In the genomic region with DNA sequence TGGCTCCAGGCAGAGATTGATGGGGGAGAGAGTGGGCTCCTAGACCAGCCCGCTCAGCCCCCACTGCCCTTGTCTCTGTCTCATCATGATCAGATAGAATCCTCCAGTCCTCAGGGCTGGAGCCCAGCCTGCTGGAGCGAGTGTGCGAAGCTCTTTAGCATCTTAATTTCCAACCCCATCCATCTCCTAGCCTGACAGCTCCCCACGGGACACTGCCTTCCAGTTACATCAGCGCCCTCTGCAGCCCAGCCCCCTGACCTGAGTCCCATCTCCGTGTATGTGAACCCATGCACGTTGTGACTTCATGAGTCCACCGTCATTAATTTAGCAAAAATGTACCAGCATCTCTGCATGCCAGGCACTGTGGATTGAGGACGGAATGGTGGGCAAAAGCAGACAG, we compare ENCODE assay signal across 12 cellular contexts. TPM values are rescaled to one million over a fixed set of nuclear protein-coding genes. Genes with fewer than 3 reads are reported as not detected.
DNase-seq lines count a peak whose midpoint lies in the region; ATAC-seq and TF ChIP-seq lines count a peak whose summit lies in the region.
"Had no signal": no experiment of that assay in that cellular context is flagged by ENCODE, and none has a peak within 500 bp of the region (broad histone marks: within the 10 kb centered on the region; RNA-seq: fewer than 3 reads in every experiment).

No MANE protein-coding gene starts in this region.

- intact Hi-C loops in activated CD8-positive, alpha-beta T cell treated with anti-CD3 and anti-CD28 coated beads for 36 hours (cut with micrococcal nuclease), result no loop called here
- intact Hi-C loops in spleen (cut with DNase I; ENCODE audit: low total_unique reads), result loop anchor here (10.0 kb wide), 1 partner anchor 305 kb away; the partner anchor contains the start of gene YPEL4

- TF ChIP-seq CTCF in activated CD8-positive, alpha-beta T cell treated with anti-CD3 and anti-CD28 coated beads for 36 hours (IDR thresholded peaks at IDR 0.05), result no peak
- TF ChIP-seq CTCF in foreskin keratinocyte (conservative IDR thresholded peaks at IDR 0.05) (peak; percentile 62), spleen (IDR thresholded peaks at IDR 0.05 in 8 of 11, conservative IDR thresholded peaks at IDR 0.05 in 3 of 11) (no peak)

- ATAC-seq in activated CD8-positive, alpha-beta T cell treated with anti-CD3 and anti-CD28 coated beads for 36 hours, result no peak
- ATAC-seq in activated CD8-positive, alpha-beta T cell treated with anti-CD3 and anti-CD28 coated beads, Interleukin-2, amount 10 ng/mL, durations not matched to agents 7 days and 5 days, result no peak
- peak; percentile 15 for ATAC-seq in foreskin keratinocyte
- no peak for ATAC-seq in HG03039 (IDR thresholded peaks at IDR 0.05; ENCODE audit: unreplicated experiment)
- ATAC-seq: right cardiac atrium had no signal

- H3K9me3 Mint-ChIP-seq in activated CD8-positive, alpha-beta T cell treated with anti-CD3 and anti-CD28 coated beads for 36 hours, result no peaks in the 10 kb centered on the region
- H3K9me3 Mint-ChIP-seq in activated CD8-positive, alpha-beta T cell treated with anti-CD3 and anti-CD28 coated beads, Interleukin-2, amount 10 ng/mL, durations not matched to agents 7 days and 5 days (ENCODE audit: insufficient read depth), result no peaks in the 10 kb centered on the region

- H3K36me3 Mint-ChIP-seq in activated CD8-positive, alpha-beta T cell treated with anti-CD3 and anti-CD28 coated beads for 36 hours (ENCODE audit: low read depth), result peaks cover 3% of the 10 kb centered on the region
- no peaks in the 10 kb centered on the region for H3K36me3 Mint-ChIP-seq in activated CD8-positive, alpha-beta T cell treated with anti-CD3 and anti-CD28 coated beads, Interleukin-2, amount 10 ng/mL, durations not matched to agents 7 days and 5 days (ENCODE audit: low read depth)

- no peaks in the 10 kb centered on the region for H3K9me3 ChIP-seq in spleen
- H3K9me3 ChIP-seq in effector memory CD4-positive, alpha-beta T cell (ENCODE audit: control insufficient read depth, low read length), result no peaks in the 10 kb centered on the region
- H3K9me3 ChIP-seq: BLaER1 had no signal

- POLR2A ChIA-PET in activated CD8-positive, alpha-beta T cell treated with anti-CD3 and anti-CD28 coated beads for 36 hours (lab: Charles Lee), result no interaction called here
- POLR2A ChIA-PET in activated CD8-positive, alpha-beta T cell treated with anti-CD3 and anti-CD28 coated beads, Interleukin-2, amount 10 ng/mL, durations not matched to agents 7 days and 5 days (lab: Charles Lee), result no interaction called here

- no peak overlapping the region for H3K4me3 ChIP-seq in spleen
- no peak overlapping the region for H3K4me3 ChIP-seq in effector memory CD4-positive, alpha-beta T cell (ENCODE audit: insufficient read depth, low read depth, low read length, poor library complexity, severe bottlenecking)
- H3K4me3 ChIP-seq: BLaER1 had no signal

- no peak for TF ChIP-seq POLR2A in spleen (IDR thresholded peaks at IDR 0.05)

- peak; percentile 50 for DNase-seq in activated CD8-positive, alpha-beta T cell treated with anti-CD3 and anti-CD28 coated beads for 36 hours
- no peak for DNase-seq in activated CD8-positive, alpha-beta T cell treated with anti-CD3 and anti-CD28 coated beads, Interleukin-2, amount 10 ng/mL, durations not matched to agents 7 days and 5 days
- DNase-seq in NCI-H82 (lab: John Stamatoyannopoulos, UW), result peak; percentile 91
- DNase-seq in foreskin keratinocyte, result no peak
- peak; percentile 59 for DNase-seq in spleen
- DNase-seq in effector memory CD4-positive, alpha-beta T cell, result no peak
- DNase-seq in dedifferentiated amniotic fluid mesenchymal stem cell (ENCODE audit: extremely low spot score), result no peak
- DNase-seq: amygdala, NCI-H2029, right cardiac atrium had no signal

- H3K27ac Mint-ChIP-seq in activated CD8-positive, alpha-beta T cell treated with anti-CD3 and anti-CD28 coated beads for 36 hours, result no peak overlapping the region
- no peak overlapping the region for H3K27ac Mint-ChIP-seq in activated CD8-positive, alpha-beta T cell treated with anti-CD3 and anti-CD28 coated beads, Interleukin-2, amount 10 ng/mL, durations not matched to agents 7 days and 5 days

- no peak overlapping the region for H3K4me3 Mint-ChIP-seq in activated CD8-positive, alpha-beta T cell treated with anti-CD3 and anti-CD28 coated beads for 36 hours
- no peak overlapping the region for H3K4me3 Mint-ChIP-seq in activated CD8-positive, alpha-beta T cell treated with anti-CD3 and anti-CD28 coated beads, Interleukin-2, amount 10 ng/mL, durations not matched to agents 7 days and 5 days

- H3K27me3 ChIP-seq in foreskin keratinocyte, result peaks cover 2% of the 10 kb centered on the region
- H3K27me3 ChIP-seq in spleen (replicated peaks in 1 of 7), result no peaks in the 10 kb centered on the region
- H3K27me3 ChIP-seq in effector memory CD4-positive, alpha-beta T cell (replicated peaks; ENCODE audit: control insufficient read depth, insufficient read depth, low read length, poor library complexity, severe bottlenecking), result no peaks in the 10 kb centered on the region
- H3K27me3 ChIP-seq: BLaER1 had no signal

- no peaks in the 10 kb centered on the region for H3K4me1 ChIP-seq in foreskin keratinocyte
- peaks cover 0 to 12% (median 8%) of the 10 kb centered on the region in 6 donors for H3K4me1 ChIP-seq in spleen
- peaks cover 8% of the 10 kb centered on the region for H3K4me1 ChIP-seq in effector memory CD4-positive, alpha-beta T cell (ENCODE audit: control insufficient read depth, insufficient read depth, low read length, poor library complexity, severe bottlenecking)

- peaks cover 12% of the 10 kb centered on the region for H3K4me1 Mint-ChIP-seq in activated CD8-positive, alpha-beta T cell treated with anti-CD3 and anti-CD28 coated beads for 36 hours (ENCODE audit: low read depth)
- H3K4me1 Mint-ChIP-seq in activated CD8-positive, alpha-beta T cell treated with anti-CD3 and anti-CD28 coated beads, Interleukin-2, amount 10 ng/mL, durations not matched to agents 7 days and 5 days (ENCODE audit: low read depth), result peaks cover 11% of the 10 kb centered on the region

- H3K27me3 Mint-ChIP-seq in activated CD8-positive, alpha-beta T cell treated with anti-CD3 and anti-CD28 coated beads for 36 hours, result no peaks in the 10 kb centered on the region
- peaks cover 9% of the 10 kb centered on the region for H3K27me3 Mint-ChIP-seq in activated CD8-positive, alpha-beta T cell treated with anti-CD3 and anti-CD28 coated beads, Interleukin-2, amount 10 ng/mL, durations not matched to agents 7 days and 5 days (ENCODE audit: low read depth)

- H3K27ac ChIP-seq in foreskin keratinocyte (no peak overlapping the region), spleen (no peak overlapping the region)
- no peak overlapping the region for H3K27ac ChIP-seq in effector memory CD4-positive, alpha-beta T cell (ENCODE audit: insufficient read depth, low read length, poor library complexity, severe bottlenecking)
- H3K27ac ChIP-seq: BLaER1 had no signal

- CTCF ChIA-PET in activated CD8-positive, alpha-beta T cell treated with anti-CD3 and anti-CD28 coated beads for 36 hours (lab: Charles Lee), result interaction anchor here (1.2 to 1.3 kb wide), 2 partner anchors 117 to 187 kb away, joined by 3 to 9 read pairs; no protein-coding TSS in a partner anchor
- CTCF ChIA-PET in activated CD8-positive, alpha-beta T cell treated with anti-CD3 and anti-CD28 coated beads, Interleukin-2, amount 10 ng/mL, durations not matched to agents 7 days and 5 days (lab: Charles Lee), result no interaction called here

- H3K36me3 ChIP-seq in spleen, result no peaks in the 10 kb centered on the region
- H3K36me3 ChIP-seq in effector memory CD4-positive, alpha-beta T cell (ENCODE audit: control insufficient read depth, insufficient read depth, low read length), result no peaks in the 10 kb centered on the region
- H3K36me3 ChIP-seq: BLaER1 had no signal

- 43 to 49% (median 47%) methylated on average over 8 to 9 of the region's 9 CpGs for WGBS in spleen, 5 donors

RNA-seq across cellular contexts. Expression of gene P2RX3, which starts 2.1 kb away (rescaled TPM):
- not detected for total RNA-seq in activated CD8-positive, alpha-beta T cell treated with anti-CD3 and anti-CD28 coated beads for 36 hours
- total RNA-seq in activated CD8-positive, alpha-beta T cell treated with anti-CD3 and anti-CD28 coated beads, Interleukin-2, amount 10 ng/mL, durations not matched to agents 7 days and 5 days, result not detected
- total RNA-seq in foreskin keratinocyte (not detected in 2 replicates), spleen (not detected)
- polyA plus RNA-seq in foreskin keratinocyte (not detected in 2 replicates), spleen (not detected)
- total RNA-seq: right cardiac atrium had no signal

RNA-seq across cellular contexts. Expression of gene SSRP1, which starts 4.5 kb away (rescaled TPM):
- 100 to 1,000 TPM; 284 to 290 TPM for total RNA-seq in activated CD8-positive, alpha-beta T cell treated with anti-CD3 and anti-CD28 coated beads for 36 hours
- total RNA-seq in activated CD8-positive, alpha-beta T cell treated with anti-CD3 and anti-CD28 coated beads, Interleukin-2, amount 10 ng/mL, durations not matched to agents 7 days and 5 days, result 100 to 1,000 TPM; 185 to 191 TPM
- total RNA-seq in foreskin keratinocyte (188 and 227 TPM in 2 replicates), spleen (10 to 100 TPM; 41.9 to 67.1 (median 53.1) TPM)
- polyA plus RNA-seq in foreskin keratinocyte (133 and 163 TPM in 2 replicates), spleen (10 to 100 TPM; 35.5 to 52.0 (median 42.6) TPM)

RNA-seq across cellular contexts. Expression of gene TNKS1BP1, which starts 15.5 kb away (rescaled TPM):
- 10 to 100 TPM; 18.4 to 23.2 TPM for total RNA-seq in activated CD8-positive, alpha-beta T cell treated with anti-CD3 and anti-CD28 coated beads for 36 hours
- 10 to 100 TPM; 10.5 to 10.9 TPM for total RNA-seq in activated CD8-positive, alpha-beta T cell treated with anti-CD3 and anti-CD28 coated beads, Interleukin-2, amount 10 ng/mL, durations not matched to agents 7 days and 5 days
- total RNA-seq in foreskin keratinocyte (136 and 146 TPM in 2 replicates), spleen (100 to 1,000 TPM in 1 of 7 donors, 10 to 100 TPM in 6; 30.5 to 126 (median 48.5) TPM)
- polyA plus RNA-seq in foreskin keratinocyte (135 and 154 TPM in 2 replicates), spleen (10 to 100 TPM; 19.8 to 51.6 (median 21.7) TPM)

RNA-seq across cellular contexts. Expression of gene PRG3, which starts 40.7 kb away (rescaled TPM):
- total RNA-seq in activated CD8-positive, alpha-beta T cell treated with anti-CD3 and anti-CD28 coated beads for 36 hours, result not detected
- total RNA-seq in activated CD8-positive, alpha-beta T cell treated with anti-CD3 and anti-CD28 coated beads, Interleukin-2, amount 10 ng/mL, durations not matched to agents 7 days and 5 days, result not detected
- not detected in 2 replicates for total RNA-seq in foreskin keratinocyte
- not detected in 2 replicates for polyA plus RNA-seq in foreskin keratinocyte
- 1 to 10 TPM in 5 of 7 donors, under 1 TPM in 1, not detected in 1; 0.58 to 5.1 (median 2.7) TPM for total RNA-seq in spleen
- under 1 TPM; 0.36 to 0.83 (median 0.43) TPM for polyA plus RNA-seq in spleen
- total RNA-seq: right cardiac atrium had no signal
- polyA plus RNA-seq: right cardiac atrium had no signal

RNA-seq across cellular contexts. Expression of gene PRG2, which starts 50.2 kb away (rescaled TPM):
- total RNA-seq in activated CD8-positive, alpha-beta T cell treated with anti-CD3 and anti-CD28 coated beads for 36 hours, result 1 to 10 TPM in 1 of 2 experiments, under 1 TPM in 1; 0.43 to 2.3 TPM
- total RNA-seq in activated CD8-positive, alpha-beta T cell treated with anti-CD3 and anti-CD28 coated beads, Interleukin-2, amount 10 ng/mL, durations not matched to agents 7 days and 5 days, result under 1 TPM in 1 of 2 experiments, not detected in 1; 0.26 TPM
- total RNA-seq in foreskin keratinocyte (0.17 TPM in 1 of 2 replicates, not detected in the other), spleen (10 to 100 TPM in 1 of 7 donors, 1 to 10 TPM in 5, not detected in 1; 1.4 to 10.5 (median 4.5) TPM)
- polyA plus RNA-seq in foreskin keratinocyte (not detected in 2 replicates), spleen (1 to 10 TPM; 2.3 to 4.0 (median 2.5) TPM)

Comparison
In these comparisons a context has a peak if more than half of its experiments do, and no peak if none do; other contexts are left out.
1. DNase-seq: peak in activated CD8-positive, alpha-beta T cell treated with anti-CD3 and anti-CD28 coated beads for 36 hours (single experiment), NCI-H82 (single experiment) and spleen (single experiment); none in activated CD8-positive, alpha-beta T cell treated with anti-CD3 and anti-CD28 coated beads, Interleukin-2, amount 10 ng/mL, durations not matched to agents 7 days and 5 days (single experiment), foreskin keratinocyte (0 of 2), effector memory CD4-positive, alpha-beta T cell (0 of 3) and dedifferentiated amniotic fluid mesenchymal stem cell (single experiment).